ENCODE assay signal across 1 cellular context in the genomic region with DNA sequence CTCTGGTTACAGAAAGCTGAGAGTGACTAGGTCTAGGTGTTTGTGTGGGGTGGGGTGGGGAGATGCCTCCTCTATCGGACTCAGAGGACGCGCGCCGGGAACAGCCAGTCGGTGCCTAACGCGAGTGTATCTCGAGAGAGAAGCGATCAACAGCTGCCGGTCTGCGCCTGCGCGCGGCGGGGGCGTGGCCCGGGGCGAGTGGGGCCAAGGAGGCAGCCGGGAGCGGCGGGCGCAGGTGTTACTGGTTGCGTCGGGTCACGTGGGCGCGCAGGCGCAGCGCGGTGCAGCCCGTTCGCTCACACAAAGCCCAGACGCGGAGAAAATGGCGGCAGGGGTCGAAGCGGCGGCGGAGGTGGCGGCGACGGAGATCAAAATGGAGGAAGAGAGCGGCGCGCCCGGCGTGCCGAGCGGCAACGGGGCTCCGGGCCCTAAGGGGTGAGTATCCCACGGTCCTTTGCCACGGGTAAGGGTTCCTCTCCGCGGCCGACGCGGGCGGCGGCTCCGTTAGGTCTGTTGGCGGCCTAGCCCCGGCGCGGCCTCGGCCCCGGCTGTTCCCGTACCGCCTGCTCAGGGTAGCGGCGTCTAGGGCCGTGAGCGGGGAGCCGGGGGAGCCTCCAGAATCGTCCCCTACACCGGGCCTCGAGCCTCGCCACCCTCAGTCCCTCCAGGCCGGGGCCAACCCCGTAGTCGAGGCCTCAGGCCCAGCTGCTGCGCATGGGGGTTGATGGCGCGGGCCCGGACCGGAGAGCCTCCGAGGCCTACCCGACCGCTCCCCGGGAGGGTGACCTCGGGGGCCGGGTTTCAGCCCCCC.
TF ChIP-seq lines count a peak whose summit lies in the region.

A gene with protein sequence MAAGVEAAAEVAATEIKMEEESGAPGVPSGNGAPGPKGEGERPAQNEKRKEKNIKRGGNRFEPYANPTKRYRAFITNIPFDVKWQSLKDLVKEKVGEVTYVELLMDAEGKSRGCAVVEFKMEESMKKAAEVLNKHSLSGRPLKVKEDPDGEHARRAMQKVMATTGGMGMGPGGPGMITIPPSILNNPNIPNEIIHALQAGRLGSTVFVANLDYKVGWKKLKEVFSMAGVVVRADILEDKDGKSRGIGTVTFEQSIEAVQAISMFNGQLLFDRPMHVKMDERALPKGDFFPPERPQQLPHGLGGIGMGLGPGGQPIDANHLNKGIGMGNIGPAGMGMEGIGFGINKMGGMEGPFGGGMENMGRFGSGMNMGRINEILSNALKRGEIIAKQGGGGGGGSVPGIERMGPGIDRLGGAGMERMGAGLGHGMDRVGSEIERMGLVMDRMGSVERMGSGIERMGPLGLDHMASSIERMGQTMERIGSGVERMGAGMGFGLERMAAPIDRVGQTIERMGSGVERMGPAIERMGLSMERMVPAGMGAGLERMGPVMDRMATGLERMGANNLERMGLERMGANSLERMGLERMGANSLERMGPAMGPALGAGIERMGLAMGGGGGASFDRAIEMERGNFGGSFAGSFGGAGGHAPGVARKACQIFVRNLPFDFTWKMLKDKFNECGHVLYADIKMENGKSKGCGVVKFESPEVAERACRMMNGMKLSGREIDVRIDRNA (plus strand): TSS at position 299 of the 811 bp plus-strand sequence. CDS start 24 bp downstream, at position 323.

TF ChIP-seq in HepG2, 621 proteins besides CTCF, POLR2A, EP300 and RAD21 (continued from another document and continues in another):
- peak; percentile 85 for TF ChIP-seq HES4 (CRISPR knock-in tag; IDR thresholded peaks at IDR 0.05; ENCODE audit: borderline replicate concordance)
- TF ChIP-seq ZNF713 (CRISPR knock-in tag; IDR thresholded peaks at IDR 0.05) = peak; percentile 27; the same call in 1 of the 2 replicates
- TF ChIP-seq CBX1 (IDR thresholded peaks at IDR 0.05; ENCODE audit: low read depth) = no peak
- no peak for TF ChIP-seq SNAI1 (CRISPR knock-in tag; IDR thresholded peaks at IDR 0.05; ENCODE audit: borderline replicate concordance)
- peak; percentile 80; the same call in 1 of the 2 replicates for TF ChIP-seq ZNF737 (CRISPR knock-in tag; IDR thresholded peaks at IDR 0.05; ENCODE audit: borderline replicate concordance)
- 0 out of 2 replicates have a peak, but pooled peaks have one; percentile 66 for TF ChIP-seq ETV6 (CRISPR knock-in tag; conservative IDR thresholded peaks at IDR 0.05)
- TF ChIP-seq ZNF24 (IDR thresholded peaks at IDR 0.05) = no peak
- TF ChIP-seq ZNF605 (CRISPR knock-in tag; IDR thresholded peaks at IDR 0.05) = no peak
- no peak for TF ChIP-seq PCBP2 (optimal IDR thresholded peaks at IDR 0.05; ENCODE audit: low read depth, low read length, poor library complexity, severe bottlenecking)
- peak; percentile 67; the same call in 1 of the 2 replicates for TF ChIP-seq ZNF337 (CRISPR knock-in tag; IDR thresholded peaks at IDR 0.05; ENCODE audit: borderline replicate concordance, low read depth)
- TF ChIP-seq, protein P1, sequence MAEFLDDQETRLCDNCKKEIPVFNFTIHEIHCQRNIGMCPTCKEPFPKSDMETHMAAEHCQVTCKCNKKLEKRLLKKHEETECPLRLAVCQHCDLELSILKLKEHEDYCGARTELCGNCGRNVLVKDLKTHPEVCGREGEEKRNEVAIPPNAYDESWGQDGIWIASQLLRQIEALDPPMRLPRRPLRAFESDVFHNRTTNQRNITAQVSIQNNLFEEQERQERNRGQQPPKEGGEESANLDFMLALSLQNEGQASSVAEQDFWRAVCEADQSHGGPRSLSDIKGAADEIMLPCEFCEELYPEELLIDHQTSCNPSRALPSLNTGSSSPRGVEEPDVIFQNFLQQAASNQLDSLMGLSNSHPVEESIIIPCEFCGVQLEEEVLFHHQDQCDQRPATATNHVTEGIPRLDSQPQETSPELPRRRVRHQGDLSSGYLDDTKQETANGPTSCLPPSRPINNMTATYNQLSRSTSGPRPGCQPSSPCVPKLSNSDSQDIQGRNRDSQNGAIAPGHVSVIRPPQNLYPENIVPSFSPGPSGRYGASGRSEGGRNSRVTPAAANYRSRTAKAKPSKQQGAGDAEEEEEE (CRISPR knock-in tag; IDR thresholded peaks at IDR 0.05; ENCODE audit: borderline replicate concordance) = peak; percentile 14; the same call in 1 of the 2 replicates
- TF ChIP-seq, protein P2, sequence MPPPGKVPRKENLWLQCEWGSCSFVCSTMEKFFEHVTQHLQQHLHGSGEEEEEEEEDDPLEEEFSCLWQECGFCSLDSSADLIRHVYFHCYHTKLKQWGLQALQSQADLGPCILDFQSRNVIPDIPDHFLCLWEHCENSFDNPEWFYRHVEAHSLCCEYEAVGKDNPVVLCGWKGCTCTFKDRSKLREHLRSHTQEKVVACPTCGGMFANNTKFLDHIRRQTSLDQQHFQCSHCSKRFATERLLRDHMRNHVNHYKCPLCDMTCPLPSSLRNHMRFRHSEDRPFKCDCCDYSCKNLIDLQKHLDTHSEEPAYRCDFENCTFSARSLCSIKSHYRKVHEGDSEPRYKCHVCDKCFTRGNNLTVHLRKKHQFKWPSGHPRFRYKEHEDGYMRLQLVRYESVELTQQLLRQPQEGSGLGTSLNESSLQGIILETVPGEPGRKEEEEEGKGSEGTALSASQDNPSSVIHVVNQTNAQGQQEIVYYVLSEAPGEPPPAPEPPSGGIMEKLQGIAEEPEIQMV (CRISPR knock-in tag; IDR thresholded peaks at IDR 0.05; ENCODE audit: low read depth) = peak; percentile 85
- no peak for TF ChIP-seq TIGD3 (CRISPR knock-in tag; IDR thresholded peaks at IDR 0.05; ENCODE audit: borderline replicate concordance)
- TF ChIP-seq ZNF841 (CRISPR knock-in tag; IDR thresholded peaks at IDR 0.05; ENCODE audit: borderline replicate concordance) = no peak
- no peak for TF ChIP-seq CREB1 (IDR thresholded peaks at IDR 0.05)
- TF ChIP-seq CREB1 (CRISPR knock-in tag; IDR thresholded peaks at IDR 0.05) = no peak
- TF ChIP-seq SRF (IDR thresholded peaks at IDR 0.05; ENCODE audit: low read depth, low read length) = no peak
- no peak for TF ChIP-seq MTA1 (CRISPR knock-in tag; IDR thresholded peaks at IDR 0.05; ENCODE audit: borderline replicate concordance)
- no peak for TF ChIP-seq ZNF775 (CRISPR knock-in tag; IDR thresholded peaks at IDR 0.05; ENCODE audit: borderline replicate concordance)
- TF ChIP-seq MEIS2 (CRISPR knock-in tag; IDR thresholded peaks at IDR 0.05) = peak; percentile 64; the same call in 1 of the 2 replicates
- TF ChIP-seq, protein P3, sequence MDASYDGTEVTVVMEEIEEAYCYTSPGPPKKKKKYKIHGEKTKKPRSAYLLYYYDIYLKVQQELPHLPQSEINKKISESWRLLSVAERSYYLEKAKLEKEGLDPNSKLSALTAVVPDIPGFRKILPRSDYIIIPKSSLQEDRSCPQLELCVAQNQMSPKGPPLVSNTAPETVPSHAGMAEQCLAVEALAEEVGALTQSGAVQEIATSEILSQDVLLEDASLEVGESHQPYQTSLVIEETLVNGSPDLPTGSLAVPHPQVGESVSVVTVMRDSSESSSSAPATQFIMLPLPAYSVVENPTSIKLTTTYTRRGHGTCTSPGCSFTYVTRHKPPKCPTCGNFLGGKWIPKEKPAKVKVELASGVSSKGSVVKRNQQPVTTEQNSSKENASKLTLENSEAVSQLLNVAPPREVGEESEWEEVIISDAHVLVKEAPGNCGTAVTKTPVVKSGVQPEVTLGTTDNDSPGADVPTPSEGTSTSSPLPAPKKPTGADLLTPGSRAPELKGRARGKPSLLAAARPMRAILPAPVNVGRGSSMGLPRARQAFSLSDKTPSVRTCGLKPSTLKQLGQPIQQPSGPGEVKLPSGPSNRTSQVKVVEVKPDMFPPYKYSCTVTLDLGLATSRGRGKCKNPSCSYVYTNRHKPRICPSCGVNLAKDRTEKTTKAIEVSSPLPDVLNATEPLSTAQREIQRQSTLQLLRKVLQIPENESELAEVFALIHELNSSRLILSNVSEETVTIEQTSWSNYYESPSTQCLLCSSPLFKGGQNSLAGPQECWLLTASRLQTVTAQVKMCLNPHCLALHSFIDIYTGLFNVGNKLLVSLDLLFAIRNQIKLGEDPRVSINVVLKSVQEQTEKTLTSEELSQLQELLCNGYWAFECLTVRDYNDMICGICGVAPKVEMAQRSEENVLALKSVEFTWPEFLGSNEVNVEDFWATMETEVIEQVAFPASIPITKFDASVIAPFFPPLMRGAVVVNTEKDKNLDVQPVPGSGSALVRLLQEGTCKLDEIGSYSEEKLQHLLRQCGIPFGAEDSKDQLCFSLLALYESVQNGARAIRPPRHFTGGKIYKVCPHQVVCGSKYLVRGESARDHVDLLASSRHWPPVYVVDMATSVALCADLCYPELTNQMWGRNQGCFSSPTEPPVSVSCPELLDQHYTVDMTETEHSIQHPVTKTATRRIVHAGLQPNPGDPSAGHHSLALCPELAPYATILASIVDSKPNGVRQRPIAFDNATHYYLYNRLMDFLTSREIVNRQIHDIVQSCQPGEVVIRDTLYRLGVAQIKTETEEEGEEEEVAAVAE (CRISPR knock-in tag; IDR thresholded peaks at IDR 0.05; ENCODE audit: borderline replicate concordance) = no peak
- no peak for TF ChIP-seq NFKB2 (CRISPR knock-in tag; IDR thresholded peaks at IDR 0.05; ENCODE audit: borderline replicate concordance)
- TF ChIP-seq ZNF816 (CRISPR knock-in tag; IDR thresholded peaks at IDR 0.05; ENCODE audit: borderline replicate concordance) = peak; percentile 72; the same call in 1 of the 2 replicates
- TF ChIP-seq ZSCAN20 (CRISPR knock-in tag; IDR thresholded peaks at IDR 0.05; ENCODE audit: borderline replicate concordance) = 0 out of 2 replicates have a peak, but pooled peaks have one; percentile 44
- peak; percentile 68 for TF ChIP-seq TFDP2 (CRISPR knock-in tag; IDR thresholded peaks at IDR 0.05)
- no peak for TF ChIP-seq TGIF2 (CRISPR knock-in tag; IDR thresholded peaks at IDR 0.05)
- TF ChIP-seq HNF4G (IDR thresholded peaks at IDR 0.05; ENCODE audit: borderline replicate concordance, low read depth, low read length) = no peak
- 0 out of 2 replicates have a peak, but pooled peaks have one; percentile 7 for TF ChIP-seq HNF4G (CRISPR knock-in tag; IDR thresholded peaks at IDR 0.05; ENCODE audit: borderline replicate concordance, low read depth)
- no peak for TF ChIP-seq ESRRA (CRISPR knock-in tag; IDR thresholded peaks at IDR 0.05; ENCODE audit: low read depth)
- TF ChIP-seq, protein P4, sequence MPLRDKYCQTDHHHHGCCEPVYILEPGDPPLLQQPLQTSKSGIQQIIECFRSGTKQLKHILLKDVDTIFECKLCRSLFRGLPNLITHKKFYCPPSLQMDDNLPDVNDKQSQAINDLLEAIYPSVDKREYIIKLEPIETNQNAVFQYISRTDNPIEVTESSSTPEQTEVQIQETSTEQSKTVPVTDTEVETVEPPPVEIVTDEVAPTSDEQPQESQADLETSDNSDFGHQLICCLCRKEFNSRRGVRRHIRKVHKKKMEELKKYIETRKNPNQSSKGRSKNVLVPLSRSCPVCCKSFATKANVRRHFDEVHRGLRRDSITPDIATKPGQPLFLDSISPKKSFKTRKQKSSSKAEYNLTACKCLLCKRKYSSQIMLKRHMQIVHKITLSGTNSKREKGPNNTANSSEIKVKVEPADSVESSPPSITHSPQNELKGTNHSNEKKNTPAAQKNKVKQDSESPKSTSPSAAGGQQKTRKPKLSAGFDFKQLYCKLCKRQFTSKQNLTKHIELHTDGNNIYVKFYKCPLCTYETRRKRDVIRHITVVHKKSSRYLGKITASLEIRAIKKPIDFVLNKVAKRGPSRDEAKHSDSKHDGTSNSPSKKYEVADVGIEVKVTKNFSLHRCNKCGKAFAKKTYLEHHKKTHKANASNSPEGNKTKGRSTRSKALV (CRISPR knock-in tag; IDR thresholded peaks at IDR 0.05) = peak; percentile 83
- peak; percentile 88; the same call in 1 of the 2 replicates for TF ChIP-seq MTF2 (CRISPR knock-in tag; IDR thresholded peaks at IDR 0.05; ENCODE audit: borderline replicate concordance)
- no peak for TF ChIP-seq NFE2 (CRISPR knock-in tag; IDR thresholded peaks at IDR 0.05)
- no peak for TF ChIP-seq JUNB (CRISPR knock-in tag; IDR thresholded peaks at IDR 0.05; ENCODE audit: borderline replicate concordance)
- TF ChIP-seq TBX2 (CRISPR knock-in tag; IDR thresholded peaks at IDR 0.05; ENCODE audit: borderline replicate concordance) = peak; percentile 62
- TF ChIP-seq SAP130 (CRISPR knock-in tag; IDR thresholded peaks at IDR 0.05; ENCODE audit: low read depth) = peak; percentile 70
- peak; percentile 88; the same call in 1 of the 2 replicates for TF ChIP-seq SRY (CRISPR knock-in tag; IDR thresholded peaks at IDR 0.05)
- TF ChIP-seq EED (CRISPR knock-in tag; IDR thresholded peaks at IDR 0.05) = no peak
- TF ChIP-seq ZNF746 (CRISPR knock-in tag; IDR thresholded peaks at IDR 0.05) = peak; percentile 50; the same call in 1 of the 2 replicates
